ENCODE assay signal across 9 cellular contexts in genomic region chr3:123089611-123090301, GRCh38. TPM values are rescaled to one million over a fixed set of nuclear protein-coding genes. Genes with fewer than 3 reads are reported as not detected.
A peak's percentile ranks its signal among the peaks of the same experiment; 100 is the strongest.
DNase-seq lines count a peak whose midpoint lies in the region; ATAC-seq and TF ChIP-seq lines count a peak whose summit lies in the region.
"Had no signal": no experiment of that assay in that cellular context is flagged by ENCODE, and none has a peak within 500 bp of the region (broad histone marks: within the 10 kb centered on the region; RNA-seq: fewer than 3 reads in every experiment).

No MANE protein-coding gene starts in this region.

- H3K9me3 Mint-ChIP-seq in WTC11 = no peaks in the 10 kb centered on the region

- no peak for TF ChIP-seq EP300 in ovary (IDR thresholded peaks at IDR 0.05)

- peaks cover 11% of the 10 kb centered on the region; the same call in 1 of the 2 replicates for H3K36me3 Mint-ChIP-seq in WTC11

- H3K36me3 ChIP-seq in ovary = no peaks in the 10 kb centered on the region

- POLR2A ChIA-PET in WTC11 (lab: Charles Lee) = no interaction called here

- no peaks in the 10 kb centered on the region for H3K9me3 ChIP-seq in ovary

- H3K27ac Mint-ChIP-seq in WTC11 = no peak overlapping the region

- H3K4me1 Mint-ChIP-seq in WTC11 = peaks cover 51% of the 10 kb centered on the region

- H3K4me1 ChIP-seq in ovary (ENCODE audit: insufficient read depth) = peaks cover 32% of the 10 kb centered on the region

- H3K27ac ChIP-seq in ovary = peak overlapping the region in 1 of 2 donors; percentile 56

- H3K27me3 Mint-ChIP-seq in WTC11 (ENCODE audit: low read depth) = no peaks in the 10 kb centered on the region

- no peak overlapping the region for H3K4me3 Mint-ChIP-seq in WTC11

- TF ChIP-seq CTCF in WTC11 (IDR thresholded peaks at IDR 0.05) = no peak
- TF ChIP-seq CTCF in ovary (IDR thresholded peaks at IDR 0.05) = no peak

- TF ChIP-seq POLR2A in ovary (IDR thresholded peaks at IDR 0.05) = no peak

- no peaks in the 10 kb centered on the region for H3K27me3 ChIP-seq in ovary

- ATAC-seq in WTC11 (peak; percentile 10; the same call in 1 of the 2 replicates), HG03442 (IDR thresholded peaks at IDR 0.05; ENCODE audit: unreplicated experiment) (no peak), GM18858 (IDR thresholded peaks at IDR 0.05; ENCODE audit: unreplicated experiment) (no peak), HG03045 (IDR thresholded peaks at IDR 0.05; ENCODE audit: unreplicated experiment) (no peak)

- DNase-seq in AG08395 (ENCODE audit: low spot score) (peak; percentile 69), WTC11 (ENCODE audit: low spot score) (no peak), cardiac septum (ENCODE audit: low spot score) (peak; percentile 88), ovary (peak in 3 of 5 donors; percentile 44 to 62 (median 57)), NCI-H187 treated with DMSO at 0.1 percent for 48 hours (lab: John Stamatoyannopoulos, UW) (no peak)
- DNase-seq: NCI-H1436 treated with DMSO at 0.1 percent for 48 hours had no signal

- H3K4me3 ChIP-seq in ovary = no peak overlapping the region

- intact Hi-C loops in cardiac septum (cut with DNase I) = loop anchor here (5.0 kb wide), 1 partner anchor 63 kb away; no protein-coding TSS in a partner anchor
- intact Hi-C loops in ovary (cut with DNase I) = no loop called here

- 13 to 34% (median 28%) methylated on average over 12 of the region's 12 CpGs for WGBS in ovary, 3 donors

- CTCF ChIA-PET in WTC11 (lab: Charles Lee) = interaction anchor here (1.1 kb wide), 1 partner anchor 46 kb away, joined by 3 read pairs; no protein-coding TSS in a partner anchor

TF ChIP-seq in WTC11, 78 proteins besides CTCF, POLR2A, EP300 and RAD21 (continues in another document):
- no peak for TF ChIP-seq E2F4 (CRISPR knock-in tag; IDR thresholded peaks at IDR 0.05; ENCODE audit: borderline replicate concordance, low read depth)
- TF ChIP-seq ETV6 (CRISPR knock-in tag; IDR thresholded peaks at IDR 0.05) = no peak
- no peak for TF ChIP-seq NFATC4 (CRISPR knock-in tag; IDR thresholded peaks at IDR 0.05)
- no peak for TF ChIP-seq PRRX2 (CRISPR knock-in tag; IDR thresholded peaks at IDR 0.05)
- TF ChIP-seq AR (CRISPR knock-in tag; IDR thresholded peaks at IDR 0.05) = no peak
- no peak for TF ChIP-seq ZNF281 (CRISPR knock-in tag; IDR thresholded peaks at IDR 0.05)
- no peak for TF ChIP-seq NR3C1 (CRISPR knock-in tag; conservative IDR thresholded peaks at IDR 0.05; ENCODE audit: low read depth)
- no peak for TF ChIP-seq ZMAT4 (CRISPR knock-in tag; IDR thresholded peaks at IDR 0.05)
- no peak for TF ChIP-seq ZNF423 (CRISPR knock-in tag; IDR thresholded peaks at IDR 0.05)
- no peak for TF ChIP-seq ZNF219 (CRISPR knock-in tag; IDR thresholded peaks at IDR 0.05; ENCODE audit: borderline replicate concordance)
- no peak for TF ChIP-seq ZNF138 (CRISPR knock-in tag; conservative IDR thresholded peaks at IDR 0.05)
- no peak for TF ChIP-seq JAZF1 (CRISPR knock-in tag; IDR thresholded peaks at IDR 0.05)
- no peak for TF ChIP-seq OVOL2 (CRISPR knock-in tag; IDR thresholded peaks at IDR 0.05; ENCODE audit: borderline replicate concordance)
- TF ChIP-seq IRF2 (CRISPR knock-in tag; IDR thresholded peaks at IDR 0.05; ENCODE audit: borderline replicate concordance, low read depth) = no peak
- TF ChIP-seq MXD4 (CRISPR knock-in tag; IDR thresholded peaks at IDR 0.05; ENCODE audit: borderline replicate concordance) = no peak
- TF ChIP-seq ARID4B (CRISPR knock-in tag; IDR thresholded peaks at IDR 0.05; ENCODE audit: borderline replicate concordance) = no peak
- TF ChIP-seq TP53 (CRISPR knock-in tag; IDR thresholded peaks at IDR 0.05) = no peak
- TF ChIP-seq NR1H2 (CRISPR knock-in tag; IDR thresholded peaks at IDR 0.05) = no peak
- no peak for TF ChIP-seq ZBTB21 (CRISPR knock-in tag; IDR thresholded peaks at IDR 0.05; ENCODE audit: borderline replicate concordance)

RNA-seq across cellular contexts. Expression of gene PDIA5, which starts 22.9 kb away (rescaled TPM):
- 30.5 to 41.5 TPM (median 34.6 TPM) in 3 replicates for total RNA-seq in WTC11 (2021)
- total RNA-seq in cardiac septum = 8.8 TPM
- total RNA-seq in ovary = 10 to 100 TPM; 11.2 to 30.6 (median 24.3) TPM
- 10 to 100 TPM; 16.6 to 58.3 TPM for polyA plus RNA-seq in ovary

Comparison
In these comparisons a context has a peak if more than half of its experiments do, and no peak if none do; other contexts are left out.
1. DNase-seq: peak in AG08395 (single experiment), cardiac septum (single experiment) and ovary (3 of 5); none in WTC11 (single experiment) and NCI-H187 treated with DMSO at 0.1 percent for 48 hours (single experiment).